In the genomic region with DNA sequence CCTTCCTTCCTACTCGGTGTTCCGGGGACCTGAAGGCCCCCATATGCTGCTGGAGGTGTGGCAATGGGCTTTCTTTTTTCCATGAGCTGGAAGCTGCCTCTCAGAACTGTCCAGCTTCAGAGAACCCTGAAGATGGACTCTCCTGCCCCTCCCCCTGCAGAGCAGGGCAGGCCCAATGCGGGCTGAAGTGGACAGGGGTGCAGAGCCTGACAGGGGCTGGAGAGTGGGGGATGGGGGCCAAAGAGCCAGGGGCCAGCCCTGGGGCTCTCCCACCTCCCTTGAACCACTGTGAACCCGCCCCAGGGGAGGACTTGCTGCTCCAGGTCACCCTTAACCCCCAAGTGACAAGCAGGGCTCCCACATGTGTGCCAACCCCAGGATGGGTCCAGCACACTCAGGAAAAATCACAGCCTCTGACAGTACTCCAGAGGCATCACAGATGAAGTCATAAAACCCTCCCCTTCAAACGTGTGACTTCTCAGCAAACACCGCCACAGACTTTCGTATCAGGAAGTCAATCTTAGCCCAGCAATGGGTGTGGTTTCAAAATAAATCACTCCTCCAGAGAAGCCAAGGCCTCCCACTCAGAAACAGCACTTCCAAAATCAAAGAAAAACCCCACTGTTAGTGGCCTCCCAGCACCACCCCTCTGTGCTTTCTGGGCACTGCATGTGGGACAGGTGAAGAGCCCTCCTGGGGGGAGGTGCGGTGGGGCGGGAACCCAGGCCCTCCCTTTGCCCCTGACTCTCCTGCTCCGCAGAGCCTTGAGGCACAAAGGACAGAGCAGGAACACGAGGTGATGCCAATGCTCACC, we compare ENCODE assay signal across 7 cellular contexts.
A peak's percentile ranks its signal among the peaks of the same experiment; 100 is the strongest.
DNase-seq lines count a peak whose midpoint lies in the region; ATAC-seq and TF ChIP-seq lines count a peak whose summit lies in the region.

No MANE protein-coding gene starts in this region.

- in situ Hi-C loops in GM23248 (cut with MboI) = no loop called here
- in situ Hi-C loops in Panc1 (cut with HindIII; ENCODE audit: low pct_unique_long_range_greater_than_20kb, low sequenced_read_pairs) = no loop called here

- no peak overlapping the region for H3K4me3 ChIP-seq in GM23248
- H3K4me3 ChIP-seq in Panc1 (ENCODE audit: low read depth in 2 of 2, low read length in 2 of 2) = no peak overlapping the region
- H3K4me3 ChIP-seq in hepatocyte = no peak overlapping the region

- no peaks in the 10 kb centered on the region for H3K9me2 ChIP-seq in GM23248 (ENCODE audit: insufficient read depth)
- H3K9me2 ChIP-seq in hepatocyte (replicated peaks; ENCODE audit: insufficient read depth) = no peaks in the 10 kb centered on the region

- H3K27me3 Mint-ChIP-seq in activated naive CD8-positive, alpha-beta T cell treated with anti-CD3 and anti-CD28 coated beads for 36 hours = peaks cover 4% of the 10 kb centered on the region

- H3K36me3 ChIP-seq in GM23248 (ENCODE audit: low read depth) (no peaks in the 10 kb centered on the region), Panc1 (ENCODE audit: control insufficient read depth, insufficient read depth, low read length) (no peaks in the 10 kb centered on the region), hepatocyte (replicated peaks; ENCODE audit: insufficient read depth, low read depth) (no peaks in the 10 kb centered on the region)

- peak overlapping the region; percentile 94 for H3K27ac Mint-ChIP-seq in activated naive CD8-positive, alpha-beta T cell treated with anti-CD3 and anti-CD28 coated beads for 36 hours

- H3K36me3 Mint-ChIP-seq in activated naive CD8-positive, alpha-beta T cell treated with anti-CD3 and anti-CD28 coated beads for 36 hours = peaks cover 8% of the 10 kb centered on the region

- TF ChIP-seq CTCF in Panc1 (IDR thresholded peaks at IDR 0.05) = no peak
- TF ChIP-seq CTCF in hepatocyte (IDR thresholded peaks at IDR 0.05; ENCODE audit: poor library complexity) = no peak

- DNase-seq in GM23248 (peak; percentile 82), Panc1 (ENCODE audit: low read depth, low spot score) (no peak), hepatocyte (ENCODE audit: low spot score) (peak; percentile 70), NCI-H526 (lab: John Stamatoyannopoulos, UW) (no peak)
- peak; percentile 58 for DNase-seq in activated naive CD8-positive, alpha-beta T cell treated with anti-CD3 and anti-CD28 coated beads for 36 hours
- peak; percentile 34 for DNase-seq in stimulated activated CD8-positive, alpha-beta memory T cell treated with anti-CD3 and anti-CD28 coated beads, Interleukin-15, amount 100 ng/mL, for 1 hour (ENCODE audit: low read depth)

- H3K4me2 ChIP-seq in GM23248 (ENCODE audit: unreplicated experiment) = no peak overlapping the region
- H3K4me2 ChIP-seq in hepatocyte = peak overlapping the region; percentile 44

- peak overlapping the region; percentile 77 for H3K4me3 Mint-ChIP-seq in activated naive CD8-positive, alpha-beta T cell treated with anti-CD3 and anti-CD28 coated beads for 36 hours

- H3K79me2 ChIP-seq in GM23248 (ENCODE audit: insufficient read depth) = peaks cover 62% of the 10 kb centered on the region
- peaks cover 94% of the 10 kb centered on the region for H3K79me2 ChIP-seq in hepatocyte

- peaks cover 2% of the 10 kb centered on the region for H3K9me3 Mint-ChIP-seq in activated naive CD8-positive, alpha-beta T cell treated with anti-CD3 and anti-CD28 coated beads for 36 hours

- CTCF ChIA-PET in Panc1 (lab: Charles Lee) = interaction anchor here (0.6 kb wide), 1 partner anchor 207 kb away, joined by 4 read pairs; no protein-coding TSS in a partner anchor

- no peaks in the 10 kb centered on the region for H3K9me3 ChIP-seq in GM23248 (ENCODE audit: low read depth)
- H3K9me3 ChIP-seq in Panc1 (ENCODE audit: control insufficient read depth, insufficient read depth, low read depth, low read length) = no peaks in the 10 kb centered on the region
- H3K9me3 ChIP-seq in hepatocyte (ENCODE audit: low read depth) = no peaks in the 10 kb centered on the region

- H4K20me1 ChIP-seq in GM23248 (ENCODE audit: insufficient read depth) (no peaks in the 10 kb centered on the region), hepatocyte (ENCODE audit: insufficient read depth, poor library complexity, severe bottlenecking) (peaks cover 6% of the 10 kb centered on the region)

- H3K4me1 Mint-ChIP-seq in activated naive CD8-positive, alpha-beta T cell treated with anti-CD3 and anti-CD28 coated beads for 36 hours = peaks cover 79% of the 10 kb centered on the region

- H3K4me1 ChIP-seq in GM23248 (ENCODE audit: insufficient read depth) = peaks cover 33% of the 10 kb centered on the region
- peaks cover 26% of the 10 kb centered on the region for H3K4me1 ChIP-seq in Panc1 (ENCODE audit: control insufficient read depth, insufficient read depth, low read length)
- H3K4me1 ChIP-seq in hepatocyte (ENCODE audit: insufficient read depth) = peaks cover 42% of the 10 kb centered on the region

- H3K27me3 ChIP-seq in GM23248 (replicated peaks; ENCODE audit: insufficient read depth) = no peaks in the 10 kb centered on the region
- no peaks in the 10 kb centered on the region for H3K27me3 ChIP-seq in Panc1 (ENCODE audit: control insufficient read depth, insufficient read depth, low read length)
- H3K27me3 ChIP-seq in hepatocyte = no peaks in the 10 kb centered on the region

- POLR2A ChIA-PET in Panc1 (lab: Charles Lee) = no interaction called here

- WGBS in GM23248 (ENCODE audit: low coverage in 1 of 2, low lambda C conversion rate in 2 of 2, missing lambda C conversion rate in 2 of 2), 2 experiments = 47 to 52% methylated on average over 11 of the region's 11 CpGs
- WGBS in hepatocyte (ENCODE audit: low lambda C conversion rate, missing lambda C conversion rate) = 60% methylated on average over 11 of the region's 11 CpGs

- peak; percentile 48 for ATAC-seq in Panc1
- ATAC-seq in HG02763 (IDR thresholded peaks at IDR 0.05; ENCODE audit: unreplicated experiment) = no peak

- no TSS peak for BruUV-seq in Panc1 (replicated peaks; lab: Mats Ljungman, UMichigan)

- peak overlapping the region; percentile 19; the same call in 1 of the 2 replicates for H3K9ac ChIP-seq in GM23248

- no peak overlapping the region for H2AFZ ChIP-seq in GM23248
- no peak overlapping the region for H2AFZ ChIP-seq in hepatocyte

- H3F3A ChIP-seq in GM23248 (ENCODE audit: insufficient read depth) = peaks cover 5% of the 10 kb centered on the region; the same call in 1 of the 2 replicates

- intact Hi-C loops in Panc1 (cut with micrococcal nuclease; ENCODE audit: unreplicated experiment) = no loop called here

- H3K27ac ChIP-seq in GM23248 = peak overlapping the region; percentile 22; the same call in 1 of the 2 replicates
- peak overlapping the region; percentile 34; the same call in 1 of the 2 replicates for H3K27ac ChIP-seq in Panc1 (ENCODE audit: low read length)
- H3K27ac ChIP-seq in hepatocyte = peak overlapping the region; percentile 83

Comparison
In these comparisons a context has a peak if more than half of its experiments do, and no peak if none do; other contexts are left out.
1. DNase-seq: peak in GM23248 (single experiment), activated naive CD8-positive, alpha-beta T cell treated with anti-CD3 and anti-CD28 coated beads for 36 hours (single experiment), hepatocyte (single experiment) and stimulated activated CD8-positive, alpha-beta memory T cell treated with anti-CD3 and anti-CD28 coated beads, Interleukin-15, amount 100 ng/mL, for 1 hour (single experiment); none in Panc1 (single experiment) and NCI-H526 (0 of 2).
2. H3K27ac ChIP-seq: peak in every context shown above with its lines; median percentile 83 in hepatocyte; 34 in Panc1; 22 in GM23248.